In the genomic region with DNA sequence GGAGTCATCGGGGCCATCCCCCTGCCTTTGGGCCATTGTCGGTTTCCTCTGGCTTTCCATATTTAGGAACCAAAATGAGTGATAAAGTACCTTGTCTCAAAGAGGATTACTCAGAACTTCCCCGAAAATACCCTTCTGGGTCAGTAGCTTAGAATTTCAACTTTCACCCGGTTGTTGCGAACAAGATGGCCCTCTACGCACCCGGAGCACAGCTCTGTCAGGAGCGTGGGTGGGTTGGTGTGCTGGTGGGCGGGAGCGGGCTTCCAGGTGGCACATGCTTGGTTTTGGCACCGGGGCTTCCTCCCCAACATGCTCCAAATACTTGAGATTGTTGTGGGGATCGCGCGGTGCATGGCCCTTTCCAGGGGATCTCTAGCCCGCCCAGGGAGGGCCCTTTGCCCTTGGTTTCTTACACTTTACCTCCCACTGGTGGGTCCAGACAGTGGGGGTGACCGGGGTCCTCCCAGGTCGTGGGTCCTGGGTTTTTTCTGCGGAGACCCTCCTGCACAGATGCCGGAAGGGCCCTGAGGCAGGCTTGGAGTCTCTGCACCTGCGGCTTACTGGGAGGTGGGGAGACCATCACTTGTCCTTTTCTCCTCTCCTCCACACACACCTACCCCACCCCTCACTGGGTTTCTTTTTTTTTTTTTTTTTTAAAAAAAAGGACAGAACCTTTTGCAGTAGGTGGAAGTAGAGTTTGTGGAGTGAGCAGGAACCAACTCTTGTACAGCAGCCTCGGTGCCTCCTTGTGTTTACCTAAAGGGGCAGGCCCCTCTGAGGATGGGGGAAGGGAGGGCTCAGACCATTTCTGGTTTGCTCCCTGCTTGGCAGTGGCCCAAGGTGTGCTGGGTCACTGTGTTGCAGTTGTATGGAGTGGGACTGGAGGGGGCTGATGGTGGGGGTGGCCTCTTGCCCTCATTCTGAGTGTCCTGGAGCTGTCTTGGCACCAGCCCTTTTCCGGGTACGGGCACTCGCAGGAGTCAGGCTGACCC, we compare ENCODE assay signal across 9 cellular contexts.
DNase-seq lines count a peak whose midpoint lies in the region; ATAC-seq and TF ChIP-seq lines count a peak whose summit lies in the region.
"Had no signal": no experiment of that assay in that cellular context is flagged by ENCODE, and none has a peak within 500 bp of the region (broad histone marks: within the 10 kb centered on the region; RNA-seq: fewer than 3 reads in every experiment).

No MANE protein-coding gene starts in this region.

- H3K4me3 Mint-ChIP-seq in stimulated activated memory B cell treated with anti-CD40 and anti-IgM and Interleukin-4, amounts not matched to agents 10 μg/mL and 1 μg/mL and 100 μg/mL, for 72 hours: peak overlapping the region; percentile 86

- peak overlapping the region; percentile 86 for H3K27ac Mint-ChIP-seq in stimulated activated memory B cell treated with anti-CD40 and anti-IgM and Interleukin-4, amounts not matched to agents 10 μg/mL and 1 μg/mL and 100 μg/mL, for 72 hours

- no peak for TF ChIP-seq CTCF in Panc1 (IDR thresholded peaks at IDR 0.05)
- no peak for TF ChIP-seq CTCF in foreskin keratinocyte (conservative IDR thresholded peaks at IDR 0.05)

- H3K27me3 ChIP-seq in Panc1 (ENCODE audit: control insufficient read depth, insufficient read depth, low read length): no peaks in the 10 kb centered on the region
- no peaks in the 10 kb centered on the region for H3K27me3 ChIP-seq in foreskin keratinocyte

- CTCF ChIA-PET in Panc1 (lab: Charles Lee): no interaction called here

- H3K27me3 Mint-ChIP-seq in stimulated activated memory B cell treated with anti-CD40 and anti-IgM and Interleukin-4, amounts not matched to agents 10 μg/mL and 1 μg/mL and 100 μg/mL, for 72 hours: peaks cover 9% of the 10 kb centered on the region

- ATAC-seq in Panc1 (no peak), foreskin keratinocyte (no peak), GM21723 (IDR thresholded peaks at IDR 0.05; ENCODE audit: unreplicated experiment) (no peak), GM18498 (IDR thresholded peaks at IDR 0.05; ENCODE audit: unreplicated experiment) (no peak)
- peak; percentile 48 for ATAC-seq in stimulated activated memory B cell treated with anti-CD40 and anti-IgM and Interleukin-4, amounts not matched to agents 10 μg/mL and 1 μg/mL and 100 μg/mL, for 72 hours

- in situ Hi-C loops in Panc1 (cut with HindIII; ENCODE audit: low pct_unique_long_range_greater_than_20kb, low sequenced_read_pairs): no loop called here

- intact Hi-C loops in Panc1 (cut with micrococcal nuclease; ENCODE audit: unreplicated experiment): loop anchor here (5.0 kb wide), 1 partner anchor 34 kb away; a partner anchor contains a TSS

- BruUV-seq in Panc1 (replicated peaks; lab: Mats Ljungman, UMichigan): TSS peak; percentile 74

- H3K4me1 Mint-ChIP-seq in stimulated activated memory B cell treated with anti-CD40 and anti-IgM and Interleukin-4, amounts not matched to agents 10 μg/mL and 1 μg/mL and 100 μg/mL, for 72 hours: peaks cover 45% of the 10 kb centered on the region

- peak overlapping the region; percentile 92 to 98 for H3K4me3 ChIP-seq in Panc1 (ENCODE audit: low read depth in 2 of 2, low read length in 2 of 2)

- H3K9me3 Mint-ChIP-seq in stimulated activated memory B cell treated with anti-CD40 and anti-IgM and Interleukin-4, amounts not matched to agents 10 μg/mL and 1 μg/mL and 100 μg/mL, for 72 hours: no peaks in the 10 kb centered on the region

- H3K9me3 ChIP-seq in Panc1 (ENCODE audit: control insufficient read depth, insufficient read depth, low read depth, low read length): no peaks in the 10 kb centered on the region

- DNase-seq in NCI-H146 (lab: John Stamatoyannopoulos, UW): peak; percentile 9
- DNase-seq in NCI-H146 treated with DMSO at 0.1 percent for 48 hours (lab: John Stamatoyannopoulos, UW; ENCODE audit: unreplicated experiment): no peak
- DNase-seq in Panc1 (ENCODE audit: low read depth, low spot score): no peak
- no peak for DNase-seq in foreskin keratinocyte
- no peak for DNase-seq in NOMO-1 (lab: John Stamatoyannopoulos, UW; ENCODE audit: unreplicated experiment in 2 of 2)
- DNase-seq: C1 segment of cervical spinal cord had no signal

- POLR2A ChIA-PET in Panc1 (lab: Charles Lee): interaction anchor here (2.0 kb wide), 1 partner anchor 28 kb away, joined by 7 read pairs; no protein-coding TSS in a partner anchor

- peaks cover 10% of the 10 kb centered on the region for H3K36me3 ChIP-seq in Panc1 (ENCODE audit: control insufficient read depth, insufficient read depth, low read length)

- H3K36me3 Mint-ChIP-seq in stimulated activated memory B cell treated with anti-CD40 and anti-IgM and Interleukin-4, amounts not matched to agents 10 μg/mL and 1 μg/mL and 100 μg/mL, for 72 hours: peaks cover 6% of the 10 kb centered on the region

- H3K4me1 ChIP-seq in Panc1 (ENCODE audit: control insufficient read depth, insufficient read depth, low read length) (peaks cover 60% of the 10 kb centered on the region), foreskin keratinocyte (peaks cover 20% of the 10 kb centered on the region)

- H3K27ac ChIP-seq in Panc1 (ENCODE audit: low read length) (peak overlapping the region; percentile 100), foreskin keratinocyte (peak overlapping the region; percentile 87)
